Comparison of ENCODE assay signal across 8 cellular contexts in the genomic region with DNA sequence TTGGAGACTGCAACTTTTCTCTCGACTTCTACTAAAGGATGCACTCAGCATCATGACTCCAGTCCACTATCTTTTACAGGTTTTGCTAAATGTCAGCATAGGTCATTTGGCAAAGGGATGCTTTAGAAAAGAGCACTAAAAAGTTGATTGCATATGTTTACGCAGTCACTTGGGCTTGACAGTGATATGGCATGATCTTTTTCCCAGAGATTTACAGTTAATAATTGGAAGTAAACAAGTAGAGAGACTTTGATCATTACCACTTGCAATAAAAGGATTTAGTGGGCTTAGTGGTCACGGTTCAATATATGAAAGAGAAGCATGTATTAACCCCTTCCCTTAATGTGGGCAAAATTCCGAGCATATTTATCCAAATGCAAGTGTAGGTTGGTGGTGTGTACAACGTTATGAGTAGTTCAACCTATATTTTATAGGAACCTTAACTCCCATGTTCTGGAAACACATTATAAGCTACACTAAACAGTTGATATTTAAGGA. TPM values are rescaled to one million over a fixed set of nuclear protein-coding genes. Genes with fewer than 3 reads are reported as not detected.
DNase-seq lines count a peak whose midpoint lies in the region; ATAC-seq and TF ChIP-seq lines count a peak whose summit lies in the region.

No MANE protein-coding gene starts in this region.

- no peak for TF ChIP-seq EP300 in neural cell (conservative IDR thresholded peaks at IDR 0.05; ENCODE audit: poor library complexity, severe bottlenecking)

- H3K4me2 ChIP-seq in BLaER1 treated with 17β-estradiol and CSF1 and Interleukin-3, amounts not matched to agents 10 nM and 100 nM, result peak overlapping the region; percentile 56 to 89 (median 79)
- H3K4me2 ChIP-seq in Loucy (ENCODE audit: low read depth, low read length, poor library complexity, severe bottlenecking), result peak overlapping the region; percentile 75
- H3K4me2 ChIP-seq in neural cell (ENCODE audit: low read length), result peak overlapping the region; percentile 36

- H3K9ac ChIP-seq in BLaER1 treated with 17β-estradiol and CSF1 and Interleukin-3, amounts not matched to agents 10 nM and 100 nM, result peak overlapping the region; percentile 79 to 95 (median 92)
- H3K9ac ChIP-seq in Loucy (ENCODE audit: low read depth, low read length, poor library complexity, severe bottlenecking) (peak overlapping the region; percentile 83), duodenal mucosa (ENCODE audit: low read depth in 1 of 2, low read length in 2 of 2) (peak overlapping the region; percentile 41 to 44), neural cell (ENCODE audit: low read length) (no peak overlapping the region)

- H3K9me2 ChIP-seq in Loucy (replicated peaks; ENCODE audit: low read depth, low read length) (no peaks in the 10 kb centered on the region), neural cell (ENCODE audit: insufficient read depth, low read length) (no peaks in the 10 kb centered on the region)

- no peak for TF ChIP-seq RAD21 in neural cell (conservative IDR thresholded peaks at IDR 0.05)

- H2AFZ ChIP-seq in Loucy (ENCODE audit: low read length) (no peak overlapping the region), neural cell (ENCODE audit: low read depth, low read length) (no peak overlapping the region)

- DNase-seq in GM03348 (ENCODE audit: low spot score) (no peak), NCI-H524 (lab: John Stamatoyannopoulos, UW) (no peak), kidney tubule cell (ENCODE audit: low spot score) (no peak)

- H3K79me2 ChIP-seq in Loucy (ENCODE audit: insufficient read depth, low read length) (peaks cover 82% of the 10 kb centered on the region), neural cell (replicated peaks; ENCODE audit: insufficient read depth, low read length) (peaks cover 59% of the 10 kb centered on the region)

- H3F3A ChIP-seq in Loucy (ENCODE audit: low read depth) (no peaks in the 10 kb centered on the region), neural cell (ENCODE audit: insufficient read depth, low read length, poor library complexity, severe bottlenecking) (peaks cover 4% of the 10 kb centered on the region)

- peaks cover 0 to 16% (median 0%) of the 10 kb centered on the region in 11 experiments; a peak in 4 of 22 replicates for H3K36me3 ChIP-seq in BLaER1 treated with 17β-estradiol and CSF1 and Interleukin-3, amounts not matched to agents 10 nM and 100 nM
- H3K36me3 ChIP-seq in Loucy (ENCODE audit: insufficient read depth, low read length) (peaks cover 23% of the 10 kb centered on the region), duodenal mucosa (ENCODE audit: control insufficient read depth in 1 of 2, insufficient read depth in 2 of 2, low read length in 2 of 2) (no peaks in the 10 kb centered on the region), neural cell (ENCODE audit: insufficient read depth, low read length) (peaks cover 8% of the 10 kb centered on the region)

- ATAC-seq in GM19351 (IDR thresholded peaks at IDR 0.05; ENCODE audit: unreplicated experiment), result no peak

- peaks cover 0 to 27% (median 0%) of the 10 kb centered on the region in 10 experiments; a peak in 7 of 20 replicates for H3K4me1 ChIP-seq in BLaER1 treated with 17β-estradiol and CSF1 and Interleukin-3, amounts not matched to agents 10 nM and 100 nM
- H3K4me1 ChIP-seq in Loucy (ENCODE audit: insufficient read depth, low read length, poor library complexity, severe bottlenecking), result peaks cover 11% of the 10 kb centered on the region
- H3K4me1 ChIP-seq in duodenal mucosa (ENCODE audit: control insufficient read depth in 1 of 2, insufficient read depth in 2 of 2, low read length in 2 of 2), result peaks cover 28 to 42% of the 10 kb centered on the region in 2 donors

- H3K9me3 ChIP-seq in BLaER1 treated with 17β-estradiol and CSF1 and Interleukin-3, amounts not matched to agents 10 nM and 100 nM (replicated peaks in 1 of 11), result no peaks in the 10 kb centered on the region
- no peaks in the 10 kb centered on the region for H3K9me3 ChIP-seq in Loucy (ENCODE audit: insufficient read depth, low read depth, low read length)
- H3K9me3 ChIP-seq in duodenal mucosa (ENCODE audit: control insufficient read depth in 1 of 2, low read length in 2 of 2), result no peaks in the 10 kb centered on the region
- H3K9me3 ChIP-seq in neural cell (ENCODE audit: low read length), result no peaks in the 10 kb centered on the region

- H4K20me1 ChIP-seq in BLaER1 treated with 17β-estradiol and CSF1 and Interleukin-3, amounts not matched to agents 10 nM and 100 nM, result peaks cover 0 to 58% (median 36%) of the 10 kb centered on the region in 11 experiments; a peak in 18 of 22 replicates
- H4K20me1 ChIP-seq in Loucy (ENCODE audit: insufficient read depth, low read length, poor library complexity, severe bottlenecking) (peaks cover 35% of the 10 kb centered on the region), neural cell (ENCODE audit: insufficient read depth) (peaks cover 14% of the 10 kb centered on the region)

- H3K27me3 ChIP-seq in BLaER1 treated with 17β-estradiol and CSF1 and Interleukin-3, amounts not matched to agents 10 nM and 100 nM, result peaks cover 91 to 99% (median 96%) of the 10 kb centered on the region in 11 experiments
- peaks cover 8% of the 10 kb centered on the region for H3K27me3 ChIP-seq in Loucy (ENCODE audit: insufficient read depth, low read length, poor library complexity, severe bottlenecking)
- H3K27me3 ChIP-seq in duodenal mucosa (ENCODE audit: control insufficient read depth in 1 of 2, insufficient read depth in 2 of 2, low read length in 2 of 2), result peaks cover 14 to 33% of the 10 kb centered on the region in 2 donors
- H3K27me3 ChIP-seq in neural cell (ENCODE audit: insufficient read depth, low read depth, low read length), result peaks cover 74% of the 10 kb centered on the region

- H3K27ac ChIP-seq in BLaER1 treated with 17β-estradiol and CSF1 and Interleukin-3, amounts not matched to agents 10 nM and 100 nM, result peak overlapping the region in 10 of 11 experiments; percentile 75 to 94 (median 92); a peak in 21 of 22 replicates
- H3K27ac ChIP-seq in duodenal mucosa (ENCODE audit: low read depth, low read length), result no peak overlapping the region
- no peak overlapping the region for H3K27ac ChIP-seq in neural cell (ENCODE audit: low read length)

- peak overlapping the region; percentile 64 to 79 (median 76) for H3K4me3 ChIP-seq in BLaER1 treated with 17β-estradiol and CSF1 and Interleukin-3, amounts not matched to agents 10 nM and 100 nM
- H3K4me3 ChIP-seq in Loucy (ENCODE audit: low read length, poor library complexity, severe bottlenecking), result peak overlapping the region; percentile 80
- H3K4me3 ChIP-seq in duodenal mucosa (ENCODE audit: low read depth in 1 of 2, low read length in 2 of 2), result peak overlapping the region; percentile 61 to 72
- peak overlapping the region; percentile 69 for H3K4me3 ChIP-seq in neural cell (ENCODE audit: low read length)

- no peak for TF ChIP-seq CTCF in Loucy (conservative IDR thresholded peaks at IDR 0.05; ENCODE audit: low read length)
- TF ChIP-seq CTCF in neural cell (IDR thresholded peaks at IDR 0.05; ENCODE audit: poor library complexity, severe bottlenecking), result no peak

TF ChIP-seq in neural cell, 6 proteins besides CTCF, POLR2A, EP300 and RAD21:
- TF ChIP-seq EZH2 (IDR thresholded peaks at IDR 0.05; ENCODE audit: borderline replicate concordance, insufficient read depth, low read length, poor library complexity, severe bottlenecking), result no peak
- TF ChIP-seq MXI1 (conservative IDR thresholded peaks at IDR 0.05; ENCODE audit: poor library complexity, severe bottlenecking), result no peak
- TF ChIP-seq, protein P1, sequence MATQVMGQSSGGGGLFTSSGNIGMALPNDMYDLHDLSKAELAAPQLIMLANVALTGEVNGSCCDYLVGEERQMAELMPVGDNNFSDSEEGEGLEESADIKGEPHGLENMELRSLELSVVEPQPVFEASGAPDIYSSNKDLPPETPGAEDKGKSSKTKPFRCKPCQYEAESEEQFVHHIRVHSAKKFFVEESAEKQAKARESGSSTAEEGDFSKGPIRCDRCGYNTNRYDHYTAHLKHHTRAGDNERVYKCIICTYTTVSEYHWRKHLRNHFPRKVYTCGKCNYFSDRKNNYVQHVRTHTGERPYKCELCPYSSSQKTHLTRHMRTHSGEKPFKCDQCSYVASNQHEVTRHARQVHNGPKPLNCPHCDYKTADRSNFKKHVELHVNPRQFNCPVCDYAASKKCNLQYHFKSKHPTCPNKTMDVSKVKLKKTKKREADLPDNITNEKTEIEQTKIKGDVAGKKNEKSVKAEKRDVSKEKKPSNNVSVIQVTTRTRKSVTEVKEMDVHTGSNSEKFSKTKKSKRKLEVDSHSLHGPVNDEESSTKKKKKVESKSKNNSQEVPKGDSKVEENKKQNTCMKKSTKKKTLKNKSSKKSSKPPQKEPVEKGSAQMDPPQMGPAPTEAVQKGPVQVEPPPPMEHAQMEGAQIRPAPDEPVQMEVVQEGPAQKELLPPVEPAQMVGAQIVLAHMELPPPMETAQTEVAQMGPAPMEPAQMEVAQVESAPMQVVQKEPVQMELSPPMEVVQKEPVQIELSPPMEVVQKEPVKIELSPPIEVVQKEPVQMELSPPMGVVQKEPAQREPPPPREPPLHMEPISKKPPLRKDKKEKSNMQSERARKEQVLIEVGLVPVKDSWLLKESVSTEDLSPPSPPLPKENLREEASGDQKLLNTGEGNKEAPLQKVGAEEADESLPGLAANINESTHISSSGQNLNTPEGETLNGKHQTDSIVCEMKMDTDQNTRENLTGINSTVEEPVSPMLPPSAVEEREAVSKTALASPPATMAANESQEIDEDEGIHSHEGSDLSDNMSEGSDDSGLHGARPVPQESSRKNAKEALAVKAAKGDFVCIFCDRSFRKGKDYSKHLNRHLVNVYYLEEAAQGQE (IDR thresholded peaks at IDR 0.05; ENCODE audit: borderline replicate concordance), result no peak
- no peak for TF ChIP-seq POLR2AphosphoS5 (IDR thresholded peaks at IDR 0.05)
- TF ChIP-seq TAF1 (IDR thresholded peaks at IDR 0.05; ENCODE audit: low read depth), result no peak
- TF ChIP-seq SMC3 (conservative IDR thresholded peaks at IDR 0.05; ENCODE audit: poor library complexity), result no peak

RNA-seq across cellular contexts. Expression of a gene that starts 1.8 kb away (rescaled TPM):
- 67.3 and 86.8 TPM in 2 replicates for polyA plus RNA-seq in neural cell
- 60.9 and 68.6 TPM in 2 replicates for polyA minus RNA-seq in neural cell

RNA-seq across cellular contexts. Expression of a gene that starts 6.5 kb away (rescaled TPM):
- polyA plus RNA-seq in neural cell, result 234 and 272 TPM in 2 replicates
- polyA minus RNA-seq in neural cell, result 49.2 and 53.7 TPM in 2 replicates

RNA-seq across cellular contexts. Expression of a gene that starts 22.6 kb away (rescaled TPM):
- polyA plus RNA-seq in neural cell, result 0.36 TPM in 1 of 2 replicates, not detected in the other
- polyA minus RNA-seq in neural cell, result 0.35 TPM in 1 of 2 replicates, not detected in the other

Comparison
In these comparisons a context has a peak if more than half of its experiments do, and no peak if none do; other contexts are left out.
1. H3K27ac ChIP-seq: peak in BLaER1 treated with 17β-estradiol and CSF1 and Interleukin-3, amounts not matched to agents 10 nM and 100 nM (10 of 11); none in duodenal mucosa (single experiment) and neural cell (single experiment).
2. Peak in every context shown above with its lines, with median percentiles within 50 percentile points of each other: H3K4me2 ChIP-seq and H3K4me3 ChIP-seq.